18 cellular contexts compared by ENCODE assay signal in genomic region chr5:31967461-31967860, GRCh38.
DNase-seq lines count a peak whose midpoint lies in the region; ATAC-seq, FAIRE-seq and TF ChIP-seq lines count a peak whose summit lies in the region.
"Had no signal": no experiment of that assay in that cellular context is flagged by ENCODE, and none has a peak within 500 bp of the region (broad histone marks: within the 10 kb centered on the region; RNA-seq: fewer than 3 reads in every experiment).

No MANE protein-coding gene starts in this region.

- no peak overlapping the region for H3K9ac ChIP-seq in H1 (replicated peaks in 1 of 4; ENCODE audit: extremely low read depth in 1 of 4, low read depth in 3 of 4, low read length in 3 of 4)
- no peak overlapping the region for H3K9ac ChIP-seq in keratinocyte (ENCODE audit: control insufficient read depth, extremely low read depth, insufficient read depth, low read length)
- H3K9ac ChIP-seq in subcutaneous abdominal adipose tissue (ENCODE audit: low read length in 5 of 5): no peak overlapping the region

- no peak for ATAC-seq in HG03175 (IDR thresholded peaks at IDR 0.05; ENCODE audit: unreplicated experiment)
- ATAC-seq: GM23338 had no signal

- no peak overlapping the region for H3K4me2 ChIP-seq in H1 (ENCODE audit: insufficient read depth in 1 of 2, low read depth in 2 of 2, low read length in 2 of 2)
- H3K4me2 ChIP-seq in keratinocyte (ENCODE audit: control insufficient read depth, extremely low read depth, insufficient read depth, low read depth, low read length): peak overlapping the region; percentile 22
- H3K4me2 ChIP-seq: GM23338 had no signal

- no peak overlapping the region for H2AFZ ChIP-seq in H1 (ENCODE audit: low read length)
- H2AFZ ChIP-seq in keratinocyte (ENCODE audit: control insufficient read depth, low read length): peak overlapping the region; percentile 56
- H2AFZ ChIP-seq: GM23338 had no signal

- no peak for FAIRE-seq in H1 (lab: Jason Lieb, UNC)
- peak; percentile 91 for FAIRE-seq in keratinocyte (lab: Jason Lieb, UNC)
- no peak for FAIRE-seq in H54 (lab: Jason Lieb, UNC)
- FAIRE-seq: GM12892, GM19239 had no signal

- peak overlapping the region; percentile 81; the same call in 1 of the 2 replicates for H2BK15ac ChIP-seq in H1 (ENCODE audit: low read length)

- H3K23me2 ChIP-seq in H1 (ENCODE audit: low read depth, low read length): no peaks in the 10 kb centered on the region

- no peak overlapping the region for H3K4ac ChIP-seq in H1 (replicated peaks; ENCODE audit: insufficient read length, low read depth, low read length)

- H3K36me3 ChIP-seq in H1 (ENCODE audit: control insufficient read depth in 2 of 4, insufficient read depth in 4 of 4, low read length in 3 of 4): no peaks in the 10 kb centered on the region; a peak in 2 of 8 replicates
- H3K36me3 ChIP-seq in keratinocyte (ENCODE audit: control insufficient read depth in 2 of 2, extremely low read depth in 1 of 2, insufficient read depth in 2 of 2, low read length in 2 of 2): no peaks in the 10 kb centered on the region
- peaks cover 0 to 5% (median 2%) of the 10 kb centered on the region in 5 donors for H3K36me3 ChIP-seq in subcutaneous abdominal adipose tissue (ENCODE audit: control insufficient read depth in 5 of 5, insufficient read depth in 5 of 5, low read length in 5 of 5)

- TF ChIP-seq CTCF in RWPE1 (conservative IDR thresholded peaks at IDR 0.05; ENCODE audit: low read depth): no peak
- no peak for TF ChIP-seq CTCF in H1 (IDR thresholded peaks at IDR 0.05; ENCODE audit: control extremely low read depth in 1 of 3, insufficient read depth in 1 of 3, low read depth in 1 of 3, low read length in 3 of 3)
- no peak for TF ChIP-seq CTCF in keratinocyte (optimal IDR thresholded peaks at IDR 0.05 in 1 of 3, IDR thresholded peaks at IDR 0.05 in 1 of 3, conservative IDR thresholded peaks at IDR 0.05 in 1 of 3; ENCODE audit: extremely low read depth in 1 of 3, insufficient read depth in 2 of 3, low read length in 3 of 3)

- DNase-seq in RWPE1 (ENCODE audit: low spot score) (no peak), H1 (ENCODE audit: low read depth in 1 of 2, low spot score in 2 of 2) (no peak), keratinocyte (ENCODE audit: low read depth, low spot score) (peak; percentile 60), H54 (ENCODE audit: insufficient read length, low spot score) (no peak), GF-D8 (lab: John Stamatoyannopoulos, UW) (no peak)
- DNase-seq: C1 segment of cervical spinal cord; Calu3; CD4-positive, alpha-beta memory T cell; COR-L47; DMS53; DMS79 treated with DMSO at 0.1 percent for 48 hours; H7; HCEC 1CT had no signal

- 0 out of 2 replicates have a peak overlapping the region, but pooled peaks have one; percentile 60 for H2BK12ac ChIP-seq in H1 (ENCODE audit: low read depth, low read length)

- H3K27me3 ChIP-seq in H1 (replicated peaks in 1 of 4; ENCODE audit: control insufficient read depth in 3 of 4, extremely low read depth in 1 of 4, insufficient read depth in 3 of 4, low read length in 3 of 4) (no peaks in the 10 kb centered on the region), keratinocyte (ENCODE audit: control insufficient read depth, extremely low read depth, insufficient read depth, low read length) (no peaks in the 10 kb centered on the region), subcutaneous abdominal adipose tissue (ENCODE audit: control insufficient read depth in 5 of 5, insufficient read depth in 4 of 5, low read length in 5 of 5) (no peaks in the 10 kb centered on the region)

- H3K14ac ChIP-seq in H1 (ENCODE audit: insufficient read length): no peak overlapping the region

- H4K91ac ChIP-seq in H1 (replicated peaks; ENCODE audit: insufficient read length, low read length): no peak overlapping the region

- H2AK5ac ChIP-seq in H1 (ENCODE audit: low read depth, low read length): no peak overlapping the region

- no peak overlapping the region for H3K56ac ChIP-seq in H1 (replicated peaks; ENCODE audit: insufficient read length, low read depth, low read length)

- 94% methylated on average over 3 of the region's 3 CpGs; no CpG with 5 or more reads in 1 of the 2 experiments for WGBS in H1 (ENCODE audit: extremely low coverage in 1 of 2, insufficient coverage in 1 of 2, insufficient read length in 1 of 2, insufficient replicate concordance in 2 of 2, low coverage in 1 of 2, low lambda C conversion rate in 2 of 2, missing lambda C conversion rate in 1 of 2), 2 experiments

- H4K8ac ChIP-seq in H1 (ENCODE audit: extremely low read depth, insufficient read depth, low read length): no peak overlapping the region

- H3K4me3 ChIP-seq in H1 (ENCODE audit: extremely low read depth in 1 of 4, insufficient read depth in 2 of 4, low read depth in 3 of 4, low read length in 4 of 4) (no peak overlapping the region), keratinocyte (ENCODE audit: control insufficient read depth in 2 of 3, extremely low read depth in 1 of 3, insufficient read depth in 2 of 3, low read depth in 1 of 3, low read length in 3 of 3) (no peak overlapping the region), subcutaneous abdominal adipose tissue (ENCODE audit: low read depth in 1 of 5, low read length in 5 of 5) (peak overlapping the region in 1 of 5 donors; percentile 4)
- H3K4me3 ChIP-seq: GM23338 had no signal

- TF ChIP-seq POLR2A in H1 (IDR thresholded peaks at IDR 0.05; ENCODE audit: control extremely low read depth in 1 of 2, low read depth in 2 of 2, low read length in 2 of 2) (no peak), H54 (IDR thresholded peaks at IDR 0.05; ENCODE audit: low read depth, low read length) (no peak)

- TF ChIP-seq RAD21 in H1 (IDR thresholded peaks at IDR 0.05 in 1 of 2, conservative IDR thresholded peaks at IDR 0.05 in 1 of 2; ENCODE audit: low read depth in 2 of 2, low read length in 2 of 2): no peak

- H2BK5ac ChIP-seq in H1 (ENCODE audit: low read depth, low read length): no peak overlapping the region

- H3K79me1 ChIP-seq in H1 (ENCODE audit: low read depth, low read length): no peaks in the 10 kb centered on the region

- H3K18ac ChIP-seq in H1 (ENCODE audit: extremely low read depth, low read length): no peak overlapping the region

- dilution Hi-C loops in keratinocyte (cut with MboI; ENCODE audit: extremely low pct_ligation_motif_present, low sequenced_read_pairs): no loop called here

- POLR2A ChIA-PET in RWPE1 (lab: Yijun Ruan, JAX; ENCODE audit: low non-redundant PET): no interaction called here
- POLR2A ChIA-PET in H1 (lab: Charles Lee; ENCODE audit: partially characterized antibody): no interaction called here

- H4K20me1 ChIP-seq in H1 (replicated peaks in 1 of 2; ENCODE audit: control insufficient read depth in 1 of 2, insufficient read depth in 2 of 2, low read length in 2 of 2) (no peaks in the 10 kb centered on the region), keratinocyte (ENCODE audit: control insufficient read depth, extremely low read depth, insufficient read depth, low read length) (no peaks in the 10 kb centered on the region)

- no peak overlapping the region for H2BK20ac ChIP-seq in H1 (ENCODE audit: low read length)

- CTCF ChIA-PET in RWPE1 (lab: Yijun Ruan, JAX): no interaction called here
- CTCF ChIA-PET in H1 (lab: Charles Lee; ENCODE audit: partially characterized antibody): interaction anchor here (0.7 to 1.9 kb wide), 2 partner anchors 12 to 23 kb away, joined by 3 to 7 read pairs; no protein-coding TSS in a partner anchor

- no peak overlapping the region for H3K23ac ChIP-seq in H1 (ENCODE audit: insufficient read length)

- no peak for TF ChIP-seq EP300 in H1 (IDR thresholded peaks at IDR 0.05; ENCODE audit: borderline replicate concordance in 1 of 2, low read depth in 2 of 2, low read length in 2 of 2)

- peaks cover 3% of the 10 kb centered on the region for H3K9me1 ChIP-seq in keratinocyte (ENCODE audit: control insufficient read depth, extremely low read depth, insufficient read depth, low read length)

- no peak overlapping the region for H2BK120ac ChIP-seq in H1 (replicated peaks; ENCODE audit: low read depth, low read length)

- H3K79me2 ChIP-seq in H1 (ENCODE audit: control insufficient read depth in 1 of 2, insufficient read depth in 2 of 2, low read length in 2 of 2) (no peaks in the 10 kb centered on the region), keratinocyte (ENCODE audit: control insufficient read depth, insufficient read depth, low read length) (no peaks in the 10 kb centered on the region)

- H3K9me3 ChIP-seq in H1 (ENCODE audit: insufficient read depth in 2 of 2, low read depth in 1 of 2, low read length in 1 of 2): 0 out of 4 replicates have a peak, but pooled peaks cover 0 to 4% of the 10 kb centered on the region in 2 experiments
- H3K9me3 ChIP-seq in keratinocyte (ENCODE audit: control insufficient read depth, low read depth, low read length): no peaks in the 10 kb centered on the region
- no peaks in the 10 kb centered on the region for H3K9me3 ChIP-seq in subcutaneous abdominal adipose tissue (ENCODE audit: control insufficient read depth in 5 of 5, low read length in 5 of 5)

- H3K27ac ChIP-seq in RWPE1 (peak overlapping the region; percentile 36), H1 (ENCODE audit: low read depth, low read length) (no peak overlapping the region), keratinocyte (ENCODE audit: control insufficient read depth, insufficient read depth, low read length) (no peak overlapping the region), subcutaneous abdominal adipose tissue (ENCODE audit: low read depth, low read length) (peak overlapping the region; percentile 32)

- H3K4me1 ChIP-seq in H1 (replicated peaks in 1 of 4; ENCODE audit: control insufficient read depth in 3 of 4, insufficient read depth in 4 of 4, low read length in 3 of 4) (peaks cover 0 to 10% (median 5%) of the 10 kb centered on the region in 4 experiments), keratinocyte (ENCODE audit: control insufficient read depth, extremely low read depth, insufficient read depth, low read length) (peaks cover 32% of the 10 kb centered on the region), subcutaneous abdominal adipose tissue (ENCODE audit: control insufficient read depth in 5 of 5, insufficient read depth in 5 of 5, low read length in 5 of 5) (peaks cover 14 to 32% (median 26%) of the 10 kb centered on the region in 5 donors)

- no peak overlapping the region for H4K5ac ChIP-seq in H1 (ENCODE audit: insufficient read length, low read depth, low read length)

TF ChIP-seq in H1, 55 proteins besides CTCF, POLR2A, EP300 and RAD21:
- TF ChIP-seq BRCA1 (IDR thresholded peaks at IDR 0.05; ENCODE audit: low read depth, low read length): no peak
- no peak for TF ChIP-seq RFX5 (IDR thresholded peaks at IDR 0.05; ENCODE audit: borderline replicate concordance, low read depth, low read length)
- no peak for TF ChIP-seq SRF (IDR thresholded peaks at IDR 0.05; ENCODE audit: low read depth, low read length)
- no peak for TF ChIP-seq SP2 (IDR thresholded peaks at IDR 0.05; ENCODE audit: low read length)
- no peak for TF ChIP-seq CBX5 (IDR thresholded peaks at IDR 0.05; ENCODE audit: low read depth, low read length)

Comparison
In these comparisons a context has a peak if more than half of its experiments do, and no peak if none do; other contexts are left out.
1. H3K27ac ChIP-seq: peak in RWPE1 (single experiment) and subcutaneous abdominal adipose tissue (single experiment); none in H1 (single experiment) and keratinocyte (single experiment).